ENCODE assay signal across 21 cellular contexts in the genomic region with DNA sequence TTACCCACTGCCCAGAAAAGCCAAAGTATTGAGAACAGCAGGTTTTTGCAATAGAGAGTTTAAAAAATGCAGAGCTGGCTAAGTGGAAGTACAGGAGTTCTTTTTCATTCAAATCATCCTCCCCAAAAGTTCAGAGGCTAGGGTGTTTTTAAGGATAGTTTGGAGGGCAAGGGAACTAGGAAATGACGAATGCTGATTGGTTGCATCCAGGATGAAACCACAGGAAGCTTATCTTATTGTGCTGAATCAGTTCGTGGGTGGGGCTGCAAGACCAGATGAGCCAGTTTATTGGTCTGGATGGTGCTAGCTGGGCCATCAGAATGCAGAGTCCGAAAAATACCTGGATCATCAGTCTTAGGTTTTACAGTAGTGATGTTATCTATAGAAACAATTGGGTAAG.
DNase-seq lines count a peak whose midpoint lies in the region; ATAC-seq, FAIRE-seq and TF ChIP-seq lines count a peak whose summit lies in the region.
"Had no signal": no experiment of that assay in that cellular context is flagged by ENCODE, and none has a peak within 500 bp of the region (broad histone marks: within the 10 kb centered on the region; RNA-seq: fewer than 3 reads in every experiment).

No MANE protein-coding gene starts in this region.

- H3K56ac ChIP-seq in H1 (replicated peaks; ENCODE audit: insufficient read length, low read depth, low read length), result no peak overlapping the region

- intact Hi-C loops in A673 (cut with micrococcal nuclease; ENCODE audit: unreplicated experiment), result no loop called here

- H3K9ac ChIP-seq in H1 (replicated peaks in 1 of 4; ENCODE audit: extremely low read depth in 1 of 4, low read depth in 3 of 4, low read length in 3 of 4), result no peak overlapping the region

- no peak overlapping the region for H2BK120ac ChIP-seq in H1 (replicated peaks; ENCODE audit: low read depth, low read length)

- DNase-seq in A673 (ENCODE audit: low spot score), result peak; percentile 50
- peak; percentile 22 for DNase-seq in HT1080 (ENCODE audit: low read depth)
- DNase-seq in H1 (ENCODE audit: low read depth in 1 of 2, low spot score in 2 of 2), result no peak
- peak; percentile 65 for DNase-seq in islet precursor cell
- DNase-seq in SK-N-DZ (ENCODE audit: low spot score), result no peak
- no peak for DNase-seq in retina
- DNase-seq: ACHN; C1 segment of cervical spinal cord; CD4-positive, alpha-beta T cell; DMS153; DMS79 treated with DMSO at 0.1 percent for 48 hours; EL; GDM1 had no signal

- no peak overlapping the region for H3K14ac ChIP-seq in H1 (ENCODE audit: insufficient read length)

- POLR2A ChIA-PET in A673 (lab: Charles Lee; ENCODE audit: low non-redundant PET), result no interaction called here
- POLR2A ChIA-PET in H1 (lab: Charles Lee; ENCODE audit: partially characterized antibody), result no interaction called here

- H3K23ac ChIP-seq in H1 (ENCODE audit: insufficient read length), result no peak overlapping the region

- 91% methylated on average over 3 of the region's 3 CpGs; no CpG with 5 or more reads in 1 of the 2 experiments for WGBS in H1 (ENCODE audit: extremely low coverage in 1 of 2, insufficient coverage in 1 of 2, insufficient read length in 1 of 2, insufficient replicate concordance in 2 of 2, low coverage in 1 of 2, low lambda C conversion rate in 2 of 2, missing lambda C conversion rate in 1 of 2), 2 experiments

- no peaks in the 10 kb centered on the region for H3K23me2 ChIP-seq in H1 (ENCODE audit: low read depth, low read length)

- H3K9me3 ChIP-seq in A673 (ENCODE audit: low read depth, low read length, poor library complexity, severe bottlenecking), result peaks cover 7% of the 10 kb centered on the region
- H3K9me3 ChIP-seq in H1 (ENCODE audit: insufficient read depth in 2 of 2, low read depth in 1 of 2, low read length in 1 of 2), result no peaks in the 10 kb centered on the region

- H3K27ac ChIP-seq in A673 (ENCODE audit: low read depth, low read length, poor library complexity, severe bottlenecking), result no peak overlapping the region
- H3K27ac ChIP-seq in H1 (ENCODE audit: low read depth, low read length), result no peak overlapping the region
- H3K27ac ChIP-seq: 22Rv1 had no signal

- no peak overlapping the region for H2AK5ac ChIP-seq in H1 (ENCODE audit: low read depth, low read length)

- no peak overlapping the region for H4K91ac ChIP-seq in H1 (replicated peaks; ENCODE audit: insufficient read length, low read length)

- no peak overlapping the region for H2BK20ac ChIP-seq in H1 (ENCODE audit: low read length)

- no peak overlapping the region for H3K4me3 ChIP-seq in A673 (ENCODE audit: low read depth, low read length, poor library complexity, severe bottlenecking)
- H3K4me3 ChIP-seq in H1 (ENCODE audit: extremely low read depth in 1 of 4, insufficient read depth in 2 of 4, low read depth in 3 of 4, low read length in 4 of 4), result no peak overlapping the region

- 0 out of 2 replicates have a peak overlapping the region, but pooled peaks have one; percentile 6 for H2BK5ac ChIP-seq in H1 (ENCODE audit: low read depth, low read length)

- H3K4me2 ChIP-seq in H1 (ENCODE audit: insufficient read depth in 1 of 2, low read depth in 2 of 2, low read length in 2 of 2), result no peak overlapping the region

- H3K79me2 ChIP-seq in H1 (ENCODE audit: control insufficient read depth in 1 of 2, insufficient read depth in 2 of 2, low read length in 2 of 2), result no peaks in the 10 kb centered on the region

- no peak overlapping the region for H3K4ac ChIP-seq in H1 (replicated peaks; ENCODE audit: insufficient read length, low read depth, low read length)

- no peaks in the 10 kb centered on the region for H4K20me1 ChIP-seq in H1 (replicated peaks in 1 of 2; ENCODE audit: control insufficient read depth in 1 of 2, insufficient read depth in 2 of 2, low read length in 2 of 2)

- H2BK12ac ChIP-seq in H1 (ENCODE audit: low read depth, low read length), result no peak overlapping the region

- H3K27me3 ChIP-seq in A673 (replicated peaks; ENCODE audit: insufficient read depth, low read depth, low read length, poor library complexity) (no peaks in the 10 kb centered on the region), H1 (replicated peaks in 1 of 4; ENCODE audit: control insufficient read depth in 3 of 4, extremely low read depth in 1 of 4, insufficient read depth in 3 of 4, low read length in 3 of 4) (no peaks in the 10 kb centered on the region)

- H4K8ac ChIP-seq in H1 (ENCODE audit: extremely low read depth, insufficient read depth, low read length), result no peak overlapping the region

- H3K79me1 ChIP-seq in H1 (ENCODE audit: low read depth, low read length), result no peaks in the 10 kb centered on the region

- H2AFZ ChIP-seq in H1 (ENCODE audit: low read length), result no peak overlapping the region; the same call in 1 of the 2 replicates

- FAIRE-seq in H1 (lab: Jason Lieb, UNC), result no peak
- FAIRE-seq: GM12892, GM19239, H54, HepG2, HTR-8/SVneo had no signal

- H2BK15ac ChIP-seq in H1 (ENCODE audit: low read length), result no peak overlapping the region

- TF ChIP-seq EP300 in H1 (IDR thresholded peaks at IDR 0.05; ENCODE audit: borderline replicate concordance in 1 of 2, low read depth in 2 of 2, low read length in 2 of 2), result no peak

- no peak for TF ChIP-seq RAD21 in H1 (IDR thresholded peaks at IDR 0.05 in 1 of 2, conservative IDR thresholded peaks at IDR 0.05 in 1 of 2; ENCODE audit: low read depth in 2 of 2, low read length in 2 of 2)

- TF ChIP-seq CTCF in A673 (conservative IDR thresholded peaks at IDR 0.05; ENCODE audit: low read depth, low read length) (no peak), H1 (IDR thresholded peaks at IDR 0.05; ENCODE audit: control extremely low read depth in 1 of 3, insufficient read depth in 1 of 3, low read depth in 1 of 3, low read length in 3 of 3) (no peak)

- H3K4me1 ChIP-seq in A673 (ENCODE audit: insufficient read depth, low read length, poor library complexity, severe bottlenecking) (peaks cover 2% of the 10 kb centered on the region), H1 (replicated peaks in 1 of 4; ENCODE audit: control insufficient read depth in 3 of 4, insufficient read depth in 4 of 4, low read length in 3 of 4) (peaks cover 0 to 3% (median 1%) of the 10 kb centered on the region in 4 experiments; a peak in 2 of 7 replicates)

- TF ChIP-seq POLR2A in H1 (IDR thresholded peaks at IDR 0.05; ENCODE audit: control extremely low read depth in 1 of 2, low read depth in 2 of 2, low read length in 2 of 2), result no peak

- CTCF ChIA-PET in A673 (lab: Charles Lee) (no interaction called here), H1 (lab: Charles Lee; ENCODE audit: partially characterized antibody) (interaction anchor here (0.6 kb wide), 2 partner anchors 67 to 84 kb away, joined by 3 read pairs; no protein-coding TSS in a partner anchor)

- BruUV-seq in A673 (replicated peaks; lab: Mats Ljungman, UMichigan), result no TSS peak

- H3K36me3 ChIP-seq in A673 (ENCODE audit: insufficient read depth, low read length, poor library complexity, severe bottlenecking) (no peaks in the 10 kb centered on the region), H1 (ENCODE audit: control insufficient read depth in 2 of 4, insufficient read depth in 4 of 4, low read length in 3 of 4) (no peaks in the 10 kb centered on the region)

- no peak overlapping the region for H4K5ac ChIP-seq in H1 (ENCODE audit: insufficient read length, low read depth, low read length)

- no peak overlapping the region for H3K18ac ChIP-seq in H1 (ENCODE audit: extremely low read depth, low read length)

- no peak for ATAC-seq in GM18511 (IDR thresholded peaks at IDR 0.05; ENCODE audit: unreplicated experiment)
- no peak for ATAC-seq in esophagus mucosa
- ATAC-seq: HepG2 had no signal

TF ChIP-seq in H1, 55 proteins besides CTCF, POLR2A, EP300 and RAD21:
- TF ChIP-seq RBBP5 (IDR thresholded peaks at IDR 0.05; ENCODE audit: borderline replicate concordance, low read depth, low read length), result no peak
- TF ChIP-seq SP4 (IDR thresholded peaks at IDR 0.05; ENCODE audit: low read length), result no peak
- no peak for TF ChIP-seq TBP (IDR thresholded peaks at IDR 0.05; ENCODE audit: low read depth, low read length)
TF ChIP-seq in H1: peak in this region for 0.

Comparison
In these comparisons a context has a peak if more than half of its experiments do, and no peak if none do; other contexts are left out.
1. DNase-seq: peak in A673 (single experiment), HT1080 (single experiment) and islet precursor cell (single experiment); none in H1 (0 of 2), SK-N-DZ (single experiment) and retina (single experiment).